2 cellular contexts compared by ENCODE assay signal in the genomic region with DNA sequence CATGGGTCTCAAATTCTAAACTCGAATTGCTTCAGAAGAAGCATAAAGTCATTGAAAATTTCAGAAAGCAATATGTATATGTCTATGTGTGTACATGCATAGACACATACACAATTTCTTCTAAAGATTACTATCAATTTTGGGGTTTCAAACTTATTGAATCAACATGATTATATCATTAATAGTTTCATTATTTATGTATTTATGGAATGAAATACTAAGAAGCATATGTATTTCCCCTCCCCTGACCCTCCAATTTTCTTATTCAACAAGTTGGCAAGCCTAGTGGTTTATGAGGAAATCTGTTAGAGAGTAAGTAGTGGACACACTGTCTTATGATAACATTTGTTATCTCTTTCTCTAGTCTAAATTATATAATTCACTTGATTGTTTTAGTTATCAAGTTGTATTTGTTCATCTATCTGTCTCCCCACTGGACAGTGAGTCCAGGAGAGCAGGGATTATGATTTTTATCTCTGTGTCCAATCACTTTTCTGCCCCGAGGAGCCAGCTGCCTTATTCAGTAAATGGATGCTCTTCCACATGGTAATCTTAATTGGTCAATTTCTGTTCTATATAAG. TPM values are rescaled to one million over a fixed set of nuclear protein-coding genes. Genes with fewer than 3 reads are reported as not detected.
"Had no signal": no experiment of that assay in that cellular context is flagged by ENCODE, and none has a peak within 500 bp of the region (broad histone marks: within the 10 kb centered on the region; RNA-seq: fewer than 3 reads in every experiment).

No MANE protein-coding gene starts in this region.

RNA-seq across cellular contexts. Expression of a gene that starts 17.3 kb away (rescaled TPM):
- polyA plus RNA-seq: immature natural killer cell, keratinocyte had no signal
